In the genomic region with DNA sequence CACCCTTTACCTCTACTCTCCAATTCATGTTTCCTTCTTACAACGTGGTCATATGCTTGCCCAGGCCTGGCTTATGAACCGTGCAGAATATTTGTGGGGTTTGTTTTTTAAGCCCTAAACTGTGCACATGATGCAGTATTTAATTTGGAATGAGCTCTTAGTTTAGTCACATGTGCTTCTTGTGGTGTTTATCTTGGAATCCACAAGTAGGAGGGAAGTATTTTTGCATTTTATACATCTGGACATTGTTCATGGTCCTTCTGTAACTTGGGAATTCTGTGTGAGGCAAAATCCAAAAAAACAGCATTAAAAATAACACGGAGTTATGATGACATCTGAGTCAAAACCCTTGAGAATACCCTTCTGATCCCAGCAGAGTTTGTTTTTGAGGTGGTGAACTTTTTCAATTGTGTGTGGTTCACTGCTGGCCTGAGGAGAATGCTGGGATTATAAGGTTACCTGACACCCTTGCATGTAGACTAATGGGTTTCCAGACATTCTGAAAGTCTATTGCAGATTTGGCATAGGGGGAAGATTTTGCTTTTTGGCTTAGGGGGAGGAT, we compare ENCODE assay signal across 8 cellular contexts.
DNase-seq lines count a peak whose midpoint lies in the region; ATAC-seq and TF ChIP-seq lines count a peak whose summit lies in the region.

No MANE protein-coding gene starts in this region.

- H3K4me1 Mint-ChIP-seq in activated CD8-positive, alpha-beta T cell treated with anti-CD3 and anti-CD28 coated beads for 36 hours (ENCODE audit: low read depth) = peaks cover 2% of the 10 kb centered on the region

- no peak overlapping the region for H3K27ac Mint-ChIP-seq in activated CD8-positive, alpha-beta T cell treated with anti-CD3 and anti-CD28 coated beads for 36 hours

- WGBS in ovary, 3 donors = 3 to 5% (median 4%) methylated on average over 3 of the region's 3 CpGs

- POLR2A ChIA-PET in activated CD8-positive, alpha-beta T cell treated with anti-CD3 and anti-CD28 coated beads for 36 hours (lab: Charles Lee) = interaction anchor here (0.8 to 2.2 kb wide), 2 partner anchors 12 to 198 kb away, joined by 3 to 4 read pairs; no protein-coding TSS in a partner anchor

- no peaks in the 10 kb centered on the region for H3K9me3 Mint-ChIP-seq in activated CD8-positive, alpha-beta T cell treated with anti-CD3 and anti-CD28 coated beads for 36 hours

- H3K27ac ChIP-seq in ovary = peak overlapping the region; percentile 23 to 87

- H3K36me3 Mint-ChIP-seq in activated CD8-positive, alpha-beta T cell treated with anti-CD3 and anti-CD28 coated beads for 36 hours (ENCODE audit: low read depth) = no peaks in the 10 kb centered on the region

- no peak overlapping the region for H3K4me3 ChIP-seq in fibroblast of pulmonary artery (replicated peaks; ENCODE audit: low read depth, low read length)
- H3K4me3 ChIP-seq in ovary = no peak overlapping the region

- H3K4me3 Mint-ChIP-seq in activated CD8-positive, alpha-beta T cell treated with anti-CD3 and anti-CD28 coated beads for 36 hours = no peak overlapping the region

- DNase-seq in AG20443 (ENCODE audit: low spot score) (peak; percentile 39), RPMI7951 (ENCODE audit: low read depth) (peak; percentile 76), fibroblast of pulmonary artery (ENCODE audit: low read depth) (peak; percentile 94), ovary (peak in 1 of 5 donors; percentile 45), NCI-H510A (lab: John Stamatoyannopoulos, UW) (no peak)
- DNase-seq in activated CD8-positive, alpha-beta T cell treated with anti-CD3 and anti-CD28 coated beads for 36 hours = no peak

- no peaks in the 10 kb centered on the region for H3K27me3 ChIP-seq in ovary

- H3K27me3 Mint-ChIP-seq in activated CD8-positive, alpha-beta T cell treated with anti-CD3 and anti-CD28 coated beads for 36 hours = no peaks in the 10 kb centered on the region

- TF ChIP-seq CTCF in fibroblast of pulmonary artery (IDR thresholded peaks at IDR 0.05; ENCODE audit: low read length, missing control alignments) = no peak
- no peak for TF ChIP-seq CTCF in ovary (IDR thresholded peaks at IDR 0.05)
- no peak for TF ChIP-seq CTCF in activated CD8-positive, alpha-beta T cell treated with anti-CD3 and anti-CD28 coated beads for 36 hours (IDR thresholded peaks at IDR 0.05)

- intact Hi-C loops in ovary (cut with DNase I) = loop anchor here in 3 of 4 donors (5.0 to 10.0 kb wide), 3 partner anchors 304 to 716 kb away; no protein-coding TSS in a partner anchor
- intact Hi-C loops in activated CD8-positive, alpha-beta T cell treated with anti-CD3 and anti-CD28 coated beads for 36 hours (cut with micrococcal nuclease) = loop anchor here (10.0 kb wide), 1 partner anchor 304 kb away; no protein-coding TSS in a partner anchor

- CTCF ChIA-PET in activated CD8-positive, alpha-beta T cell treated with anti-CD3 and anti-CD28 coated beads for 36 hours (lab: Charles Lee) = interaction anchor here (0.8 to 2.5 kb wide), 4 partner anchors 13 to 922 kb away, joined by 3 to 7 read pairs (median 3); no protein-coding TSS in a partner anchor

- peaks cover 14% of the 10 kb centered on the region for H3K4me1 ChIP-seq in ovary (ENCODE audit: insufficient read depth)

- H3K36me3 ChIP-seq in ovary = no peaks in the 10 kb centered on the region

- H3K9me3 ChIP-seq in ovary = no peaks in the 10 kb centered on the region

- TF ChIP-seq EP300 in ovary (IDR thresholded peaks at IDR 0.05) = no peak

- TF ChIP-seq POLR2A in ovary (IDR thresholded peaks at IDR 0.05) = no peak

- ATAC-seq in HG03025 (IDR thresholded peaks at IDR 0.05; ENCODE audit: low FRiP score, unreplicated experiment) = no peak
- no peak for ATAC-seq in HG02571 (IDR thresholded peaks at IDR 0.05; ENCODE audit: unreplicated experiment)
- no peak for ATAC-seq in activated CD8-positive, alpha-beta T cell treated with anti-CD3 and anti-CD28 coated beads for 36 hours

Comparison
In these comparisons a context has a peak if more than half of its experiments do, and no peak if none do; other contexts are left out.
1. DNase-seq: peak in AG20443 (single experiment), RPMI7951 (single experiment) and fibroblast of pulmonary artery (single experiment); none in activated CD8-positive, alpha-beta T cell treated with anti-CD3 and anti-CD28 coated beads for 36 hours (single experiment) and NCI-H510A (single experiment).